In genomic region chr14:82403972-82404371, GRCh38 we compare ENCODE assay signal across 21 cellular contexts.
A peak's percentile ranks its signal among the peaks of the same experiment; 100 is the strongest.
DNase-seq lines count a peak whose midpoint lies in the region; ATAC-seq, FAIRE-seq and TF ChIP-seq lines count a peak whose summit lies in the region.
"Had no signal": no experiment of that assay in that cellular context is flagged by ENCODE, and none has a peak within 500 bp of the region (broad histone marks: within the 10 kb centered on the region; RNA-seq: fewer than 3 reads in every experiment).

No MANE protein-coding gene starts in this region.

- H3K9me3 ChIP-seq in CD8-positive, alpha-beta T cell (ENCODE audit: low read length) = no peaks in the 10 kb centered on the region
- H3K9me3 ChIP-seq in lower lobe of right lung = no peaks in the 10 kb centered on the region
- H3K9me3 ChIP-seq: SJCRH30 had no signal

- no peak overlapping the region for H3K27ac Mint-ChIP-seq in CD8-positive, alpha-beta T cell
- H3K27ac Mint-ChIP-seq in stimulated activated naive B cell treated with anti-CD40 and anti-IgM and Interleukin-4, amounts not matched to agents 10 μg/mL and 1 μg/mL and 100 μg/mL, for 72 hours = no peak overlapping the region
- H3K27ac Mint-ChIP-seq in stimulated activated naive CD8-positive, alpha-beta T cell treated with anti-CD3 and anti-CD28 coated beads, Interleukin-15, amount 100 ng/mL, for 72 hours = no peak overlapping the region
- H3K27ac Mint-ChIP-seq: CD4-positive, CD25-positive, alpha-beta regulatory T cell had no signal

- no peaks in the 10 kb centered on the region for H3K36me3 Mint-ChIP-seq in CD8-positive, alpha-beta T cell
- H3K36me3 Mint-ChIP-seq in stimulated activated naive B cell treated with anti-CD40 and anti-IgM and Interleukin-4, amounts not matched to agents 10 μg/mL and 1 μg/mL and 100 μg/mL, for 72 hours = no peaks in the 10 kb centered on the region
- H3K36me3 Mint-ChIP-seq: CD4-positive, CD25-positive, alpha-beta regulatory T cell had no signal

- POLR2A ChIA-PET in CD8-positive, alpha-beta T cell (lab: Charles Lee) = no interaction called here

- no peak overlapping the region for H3K27ac ChIP-seq in CD8-positive, alpha-beta T cell (ENCODE audit: low read depth, low read length)
- no peak overlapping the region for H3K27ac ChIP-seq in lower lobe of right lung
- H3K27ac ChIP-seq: SJCRH30 had no signal

- no peaks in the 10 kb centered on the region for H3K36me3 ChIP-seq in CD8-positive, alpha-beta T cell (ENCODE audit: insufficient read depth, low read length)
- H3K36me3 ChIP-seq in lower lobe of right lung = no peaks in the 10 kb centered on the region
- H3K36me3 ChIP-seq: SJCRH30 had no signal

- CTCF ChIA-PET in CD8-positive, alpha-beta T cell (lab: Charles Lee) = no interaction called here

- ATAC-seq in CD8-positive, alpha-beta T cell = no peak
- ATAC-seq in stimulated activated naive B cell treated with anti-CD40 and anti-IgM and Interleukin-4, amounts not matched to agents 10 μg/mL and 1 μg/mL and 100 μg/mL, for 72 hours (replicated peaks) = no peak
- no peak for ATAC-seq in stimulated activated naive CD8-positive, alpha-beta T cell treated with anti-CD3 and anti-CD28 coated beads, Interleukin-15, amount 100 ng/mL, for 72 hours
- ATAC-seq in lower lobe of right lung = no peak

- H3K27me3 ChIP-seq in CD8-positive, alpha-beta T cell (ENCODE audit: insufficient read depth, low read length) = no peaks in the 10 kb centered on the region
- no peaks in the 10 kb centered on the region for H3K27me3 ChIP-seq in lower lobe of right lung (ENCODE audit: low read depth)
- H3K27me3 ChIP-seq: SJCRH30 had no signal

- H3K9me3 Mint-ChIP-seq in CD8-positive, alpha-beta T cell = peaks cover 9% of the 10 kb centered on the region
- peaks cover 0 to 5% of the 10 kb centered on the region in 2 donors for H3K9me3 Mint-ChIP-seq in stimulated activated naive B cell treated with anti-CD40 and anti-IgM and Interleukin-4, amounts not matched to agents 10 μg/mL and 1 μg/mL and 100 μg/mL, for 72 hours
- H3K9me3 Mint-ChIP-seq in stimulated activated naive CD8-positive, alpha-beta T cell treated with anti-CD3 and anti-CD28 coated beads, Interleukin-15, amount 100 ng/mL, for 72 hours = peaks cover 0 to 7% of the 10 kb centered on the region in 2 donors

- intact Hi-C loops in CD8-positive, alpha-beta T cell (cut with DNase I, micrococcal nuclease) = no loop called here
- intact Hi-C loops in lower lobe of right lung (cut with DNase I) = no loop called here

- DNase-seq in DMS53 treated with DMSO at 0.1 percent for 48 hours (lab: John Stamatoyannopoulos, UW; ENCODE audit: unreplicated experiment) (peak; percentile 59), NCI-H128 (lab: John Stamatoyannopoulos, UW; ENCODE audit: unreplicated experiment) (peak; percentile 71), NCI-H345 (lab: John Stamatoyannopoulos, UW) (peak; percentile 88), lower lobe of right lung (no peak)
- DNase-seq in CD8-positive, alpha-beta T cell = no peak
- DNase-seq in stimulated activated naive B cell treated with anti-CD40 and anti-IgM and Interleukin-4, amounts not matched to agents 10 μg/mL and 1 μg/mL and 100 μg/mL, for 72 hours = no peak
- DNase-seq in stimulated activated naive CD8-positive, alpha-beta T cell treated with anti-CD3 and anti-CD28 coated beads, Interleukin-15, amount 100 ng/mL, for 72 hours = no peak
- DNase-seq: ACHN; CD4-positive, CD25-positive, alpha-beta regulatory T cell; GOT3; NCI-H2029 treated with DMSO at 0.1 percent for 48 hours; NK-92 treated with Interleukin-12 subunit alpha and Interleukin-12 subunit beta, amount 100 ng/mL, for 24 hours; OCI-M1; RPMI8226; SJCRH30; SW 1271; T-helper 9 cell had no signal

- H3K27me3 Mint-ChIP-seq in CD8-positive, alpha-beta T cell (ENCODE audit: low read depth) = no peaks in the 10 kb centered on the region
- H3K27me3 Mint-ChIP-seq in stimulated activated naive B cell treated with anti-CD40 and anti-IgM and Interleukin-4, amounts not matched to agents 10 μg/mL and 1 μg/mL and 100 μg/mL, for 72 hours = no peaks in the 10 kb centered on the region
- no peaks in the 10 kb centered on the region for H3K27me3 Mint-ChIP-seq in stimulated activated naive CD8-positive, alpha-beta T cell treated with anti-CD3 and anti-CD28 coated beads, Interleukin-15, amount 100 ng/mL, for 72 hours
- H3K27me3 Mint-ChIP-seq: CD4-positive, CD25-positive, alpha-beta regulatory T cell had no signal

- H3K4me3 ChIP-seq in CD8-positive, alpha-beta T cell (ENCODE audit: low read depth, low read length) = no peak overlapping the region
- no peak overlapping the region for H3K4me3 ChIP-seq in lower lobe of right lung
- H3K4me3 ChIP-seq: SJCRH30 had no signal

- H3K4me1 ChIP-seq in CD8-positive, alpha-beta T cell (ENCODE audit: insufficient read depth, low read length) = no peaks in the 10 kb centered on the region
- H3K4me1 ChIP-seq in lower lobe of right lung = no peaks in the 10 kb centered on the region

- no peak overlapping the region for H3K4me3 Mint-ChIP-seq in CD8-positive, alpha-beta T cell
- no peak overlapping the region for H3K4me3 Mint-ChIP-seq in stimulated activated naive B cell treated with anti-CD40 and anti-IgM and Interleukin-4, amounts not matched to agents 10 μg/mL and 1 μg/mL and 100 μg/mL, for 72 hours
- H3K4me3 Mint-ChIP-seq in stimulated activated naive CD8-positive, alpha-beta T cell treated with anti-CD3 and anti-CD28 coated beads, Interleukin-15, amount 100 ng/mL, for 72 hours = no peak overlapping the region
- H3K4me3 Mint-ChIP-seq: CD4-positive, CD25-positive, alpha-beta regulatory T cell had no signal

- FAIRE-seq in islet of Langerhans (lab: Jason Lieb, UNC) = peak; percentile 84
- FAIRE-seq: GM18507, GM19239, HTR-8/SVneo had no signal

- TF ChIP-seq CTCF in CD8-positive, alpha-beta T cell (IDR thresholded peaks at IDR 0.05) = no peak
- no peak for TF ChIP-seq CTCF in lower lobe of right lung (IDR thresholded peaks at IDR 0.05)

- no peaks in the 10 kb centered on the region for H3K4me1 Mint-ChIP-seq in CD8-positive, alpha-beta T cell (ENCODE audit: low read depth)
- no peaks in the 10 kb centered on the region for H3K4me1 Mint-ChIP-seq in stimulated activated naive B cell treated with anti-CD40 and anti-IgM and Interleukin-4, amounts not matched to agents 10 μg/mL and 1 μg/mL and 100 μg/mL, for 72 hours
- no peaks in the 10 kb centered on the region for H3K4me1 Mint-ChIP-seq in stimulated activated naive CD8-positive, alpha-beta T cell treated with anti-CD3 and anti-CD28 coated beads, Interleukin-15, amount 100 ng/mL, for 72 hours
- H3K4me1 Mint-ChIP-seq: CD4-positive, CD25-positive, alpha-beta regulatory T cell had no signal

Comparison
In these comparisons a context has a peak if more than half of its experiments do, and no peak if none do; other contexts are left out.
1. DNase-seq: peak in DMS53 treated with DMSO at 0.1 percent for 48 hours (single experiment), NCI-H128 (single experiment) and NCI-H345 (single experiment); none in CD8-positive, alpha-beta T cell (0 of 7), stimulated activated naive B cell treated with anti-CD40 and anti-IgM and Interleukin-4, amounts not matched to agents 10 μg/mL and 1 μg/mL and 100 μg/mL, for 72 hours (single experiment), stimulated activated naive CD8-positive, alpha-beta T cell treated with anti-CD3 and anti-CD28 coated beads, Interleukin-15, amount 100 ng/mL, for 72 hours (0 of 2) and lower lobe of right lung (single experiment).